Comparison of ENCODE assay signal across 13 cellular contexts in the genomic region with DNA sequence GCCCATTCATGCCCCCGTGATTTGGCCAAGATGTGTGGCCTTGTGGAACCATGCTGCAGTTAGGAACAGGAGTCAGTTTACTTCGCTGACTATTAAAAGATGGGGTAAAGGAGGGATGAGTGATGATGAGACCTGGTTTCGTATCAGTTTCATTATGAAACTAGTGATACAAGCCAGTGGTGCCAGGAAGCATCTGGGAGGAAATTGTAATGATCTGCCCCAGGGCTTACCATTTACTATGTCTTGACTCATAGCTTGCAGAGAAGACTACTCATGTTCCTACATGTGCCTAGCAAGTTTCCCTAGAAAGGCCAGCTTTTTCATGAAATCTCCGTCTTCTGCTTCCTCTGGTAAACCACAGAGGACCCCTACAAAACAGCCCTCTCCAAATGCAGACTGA. TPM values are rescaled to one million over a fixed set of nuclear protein-coding genes. Genes with fewer than 3 reads are reported as not detected.
DNase-seq lines count a peak whose midpoint lies in the region; TF ChIP-seq lines count a peak whose summit lies in the region.
"Had no signal": no experiment of that assay in that cellular context is flagged by ENCODE, and none has a peak within 500 bp of the region (broad histone marks: within the 10 kb centered on the region; RNA-seq: fewer than 3 reads in every experiment).

No MANE protein-coding gene starts in this region.

- no TSS peak for BruUV-seq in MCF 10A (replicated peaks; lab: Mats Ljungman, UMichigan)

- peaks cover 17% of the 10 kb centered on the region for H3K36me3 Mint-ChIP-seq in MCF 10A (ENCODE audit: insufficient read depth, unreplicated experiment)
- H3K36me3 Mint-ChIP-seq: CD4-positive, alpha-beta memory T cell had no signal

- POLR2A ChIA-PET in MCF 10A (lab: Yijun Ruan, JAX) (interaction anchor here (0.6 to 8.2 kb wide), 26 partner anchors 9 to 464 kb away, joined by 3 to 110 read pairs (median 5); a partner anchor contains a TSS), HEK293T (lab: Yijun Ruan, JAX) (no interaction called here)

- no peak overlapping the region for H3K4me3 ChIP-seq in GM12865 (ENCODE audit: low read depth, low read length)
- no peak overlapping the region for H3K4me3 ChIP-seq in NB4 (ENCODE audit: low read depth, low read length)
- no peak overlapping the region for H3K4me3 ChIP-seq in coronary artery
- H3K4me3 ChIP-seq: tibial artery had no signal

- CTCF ChIA-PET in MCF 10A (lab: Yijun Ruan, JAX): interaction anchor here (0.7 to 9.1 kb wide), 10 partner anchors 10 to 175 kb away, joined by 3 to 60 read pairs (median 6); a partner anchor contains a TSS
- CTCF ChIA-PET in HEK293T (lab: Yijun Ruan, JAX): no interaction called here

- TF ChIP-seq POLR2A in NB4 (IDR thresholded peaks at IDR 0.05; ENCODE audit: extremely low read depth, insufficient read length): no peak

- H3K27ac Mint-ChIP-seq in MCF 10A (ENCODE audit: low read depth, unreplicated experiment): peak overlapping the region; percentile 92
- H3K27ac Mint-ChIP-seq: nephron had no signal

- no peak overlapping the region for H3K27ac ChIP-seq in coronary artery
- H3K27ac ChIP-seq: tibial artery had no signal

- no peaks in the 10 kb centered on the region for H3K9me3 Mint-ChIP-seq in MCF 10A (ENCODE audit: unreplicated experiment)
- H3K9me3 Mint-ChIP-seq: CD4-positive, alpha-beta memory T cell; nephron had no signal

- intact Hi-C loops in MCF 10A (cut with micrococcal nuclease): loop anchor here (1.0 kb wide), 1 partner anchor 10 kb away; no protein-coding TSS in a partner anchor

- peaks cover 36% of the 10 kb centered on the region for H3K4me1 Mint-ChIP-seq in MCF 10A (ENCODE audit: insufficient read depth, unreplicated experiment)
- H3K4me1 Mint-ChIP-seq: CD4-positive, alpha-beta memory T cell had no signal

- DNase-seq in AG08395 (ENCODE audit: low spot score) (peak; percentile 54), GM12865 (ENCODE audit: low read depth) (peak; percentile 77), NB4 (ENCODE audit: low read depth) (peak; percentile 60), MCF 10A (ENCODE audit: unreplicated experiment) (peak; percentile 95), NCI-H1930 (lab: John Stamatoyannopoulos, UW) (no peak), NCI-H128 (lab: John Stamatoyannopoulos, UW; ENCODE audit: unreplicated experiment) (no peak), coronary artery (ENCODE audit: low spot score) (no peak), HEK293T (ENCODE audit: extremely low spot score) (no peak)
- DNase-seq: CD4-positive, alpha-beta memory T cell; H7; NCI-H2171; tibial artery had no signal

- TF ChIP-seq CTCF in GM12865 (IDR thresholded peaks at IDR 0.05; ENCODE audit: insufficient read depth, low read depth, low read length, missing control alignments): no peak
- TF ChIP-seq CTCF in NB4 (IDR thresholded peaks at IDR 0.05; ENCODE audit: low read depth, low read length): no peak
- TF ChIP-seq CTCF in MCF 10A (IDR thresholded peaks at IDR 0.05; ENCODE audit: unreplicated experiment): no peak
- no peak for TF ChIP-seq CTCF in coronary artery (IDR thresholded peaks at IDR 0.05)

- no peaks in the 10 kb centered on the region for H3K27me3 Mint-ChIP-seq in MCF 10A (ENCODE audit: insufficient read depth, unreplicated experiment)

- H3K4me3 Mint-ChIP-seq in MCF 10A (ENCODE audit: unreplicated experiment): peak overlapping the region; percentile 48
- H3K4me3 Mint-ChIP-seq: CD4-positive, alpha-beta memory T cell; nephron had no signal

TF ChIP-seq in HEK293T, 16 proteins besides CTCF, POLR2A, EP300 and RAD21:
- TF ChIP-seq BHLHE40 (IDR thresholded peaks at IDR 0.05; ENCODE audit: borderline replicate concordance): no peak
- TF ChIP-seq, protein P1, sequence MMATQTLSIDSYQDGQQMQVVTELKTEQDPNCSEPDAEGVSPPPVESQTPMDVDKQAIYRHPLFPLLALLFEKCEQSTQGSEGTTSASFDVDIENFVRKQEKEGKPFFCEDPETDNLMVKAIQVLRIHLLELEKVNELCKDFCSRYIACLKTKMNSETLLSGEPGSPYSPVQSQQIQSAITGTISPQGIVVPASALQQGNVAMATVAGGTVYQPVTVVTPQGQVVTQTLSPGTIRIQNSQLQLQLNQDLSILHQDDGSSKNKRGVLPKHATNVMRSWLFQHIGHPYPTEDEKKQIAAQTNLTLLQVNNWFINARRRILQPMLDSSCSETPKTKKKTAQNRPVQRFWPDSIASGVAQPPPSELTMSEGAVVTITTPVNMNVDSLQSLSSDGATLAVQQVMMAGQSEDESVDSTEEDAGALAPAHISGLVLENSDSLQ (IDR thresholded peaks at IDR 0.05): no peak
- TF ChIP-seq CTBP1 (IDR thresholded peaks at IDR 0.05; ENCODE audit: borderline replicate concordance): no peak
- no peak for TF ChIP-seq FOXK2 (IDR thresholded peaks at IDR 0.05)
- TF ChIP-seq FOXM1 (IDR thresholded peaks at IDR 0.05; ENCODE audit: borderline replicate concordance): no peak
- no peak for TF ChIP-seq LEF1 (IDR thresholded peaks at IDR 0.05; ENCODE audit: borderline replicate concordance)
- TF ChIP-seq HDGF (IDR thresholded peaks at IDR 0.05; ENCODE audit: borderline replicate concordance): no peak
- no peak for TF ChIP-seq ELF4 (IDR thresholded peaks at IDR 0.05)
- no peak for TF ChIP-seq SP1 (IDR thresholded peaks at IDR 0.05)
- TF ChIP-seq ARNT (IDR thresholded peaks at IDR 0.05): no peak
- no peak for TF ChIP-seq FOXA1 (IDR thresholded peaks at IDR 0.05)

RNA-seq across cellular contexts. Expression of a gene that starts 23.2 kb away (rescaled TPM):
- 74.4 and 107 TPM in 2 replicates for total RNA-seq in MCF 10A (2022)

Comparison
In these comparisons a context has a peak if more than half of its experiments do, and no peak if none do; other contexts are left out.
1. DNase-seq: peak in AG08395 (single experiment), GM12865 (single experiment), NB4 (single experiment) and MCF 10A (single experiment); none in NCI-H1930 (0 of 2), NCI-H128 (single experiment), coronary artery (single experiment) and HEK293T (single experiment).